In the genomic region with DNA sequence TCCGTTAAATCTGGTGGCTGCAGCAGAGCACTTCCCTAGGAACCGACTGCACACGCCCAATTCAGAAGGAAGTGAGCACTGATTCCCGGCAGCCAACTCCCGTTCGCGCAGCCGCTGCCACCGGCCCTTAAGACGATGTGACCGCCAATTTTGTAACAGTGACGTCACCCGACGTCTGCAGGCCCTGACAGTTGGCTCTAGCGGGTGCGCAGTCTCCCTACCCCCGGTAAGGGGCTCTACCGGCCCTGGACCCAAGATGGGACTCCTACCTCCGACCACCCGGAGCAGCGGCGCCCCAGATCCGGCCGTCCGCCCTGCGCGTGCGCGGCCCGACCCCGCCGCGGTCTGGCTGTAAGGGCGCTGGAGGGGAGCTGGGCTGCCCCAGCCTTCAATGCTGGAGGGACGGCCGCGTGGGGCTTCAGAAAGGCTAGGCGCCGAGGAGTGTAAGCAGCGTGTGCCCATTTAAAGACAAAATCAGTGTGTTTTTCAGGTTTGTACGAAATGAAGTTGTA, we compare ENCODE assay signal across 8 cellular contexts. TPM values are rescaled to one million over a fixed set of nuclear protein-coding genes. Genes with fewer than 3 reads are reported as not detected.
DNase-seq lines count a peak whose midpoint lies in the region; ATAC-seq and TF ChIP-seq lines count a peak whose summit lies in the region.

No MANE protein-coding gene starts in this region.

- ATAC-seq in GM18861 (IDR thresholded peaks at IDR 0.05; ENCODE audit: unreplicated experiment) = peak; percentile 75
- ATAC-seq in HG03097 (IDR thresholded peaks at IDR 0.05; ENCODE audit: low FRiP score, unreplicated experiment) = peak; percentile 60
- ATAC-seq in left colon = peak; percentile 93

- intact Hi-C loops in A673 (cut with micrococcal nuclease; ENCODE audit: unreplicated experiment) = no loop called here
- intact Hi-C loops in left colon (cut with DNase I, micrococcal nuclease) = no loop called here

- TF ChIP-seq CTCF in A673 (conservative IDR thresholded peaks at IDR 0.05; ENCODE audit: low read depth, low read length) = no peak
- no peak for TF ChIP-seq CTCF in coronary artery (IDR thresholded peaks at IDR 0.05)

- H3K27me3 ChIP-seq in A673 (replicated peaks; ENCODE audit: insufficient read depth, low read depth, low read length, poor library complexity) = no peaks in the 10 kb centered on the region

- H3K4me1 ChIP-seq in A673 (ENCODE audit: insufficient read depth, low read length, poor library complexity, severe bottlenecking) = no peaks in the 10 kb centered on the region

- H3K4me3 ChIP-seq in A673 (ENCODE audit: low read depth, low read length, poor library complexity, severe bottlenecking) (peak overlapping the region; percentile 71), coronary artery (peak overlapping the region; percentile 78)

- no TSS peak for BruUV-seq in A673 (replicated peaks; lab: Mats Ljungman, UMichigan)

- no peaks in the 10 kb centered on the region for H3K9me3 ChIP-seq in A673 (ENCODE audit: low read depth, low read length, poor library complexity, severe bottlenecking)

- H3K27ac ChIP-seq in A673 (ENCODE audit: low read depth, low read length, poor library complexity, severe bottlenecking) (peak overlapping the region; percentile 76), coronary artery (peak overlapping the region; percentile 94 to 99)

- peak; percentile 89 for DNase-seq in A673 (ENCODE audit: low spot score)
- peak; percentile 71 for DNase-seq in NCI-H226
- peak; percentile 58 for DNase-seq in activated CD4-positive, alpha-beta T cell treated with anti-CD3 and anti-CD28 coated beads, Interleukin-2, amount 50 U/mL, for 1 hour
- peak; percentile 92 for DNase-seq in coronary artery (ENCODE audit: low spot score)
- DNase-seq in left colon = peak; percentile 85 to 90
- DNase-seq in stimulated activated CD4-positive, alpha-beta T cell treated with anti-CD3 and anti-CD28 coated beads, Interleukin-15, amount 100 ng/mL, for 48 hours (ENCODE audit: low read depth in 2 of 2) = peak; percentile 53 to 54

- CTCF ChIA-PET in A673 (lab: Charles Lee) = no interaction called here

- peaks cover 32% of the 10 kb centered on the region for H3K36me3 ChIP-seq in A673 (ENCODE audit: insufficient read depth, low read length, poor library complexity, severe bottlenecking)

- POLR2A ChIA-PET in A673 (lab: Charles Lee; ENCODE audit: low non-redundant PET) = no interaction called here

RNA-seq across cellular contexts. Expression of gene DNAJA1, which starts 19.1 kb away (rescaled TPM):
- total RNA-seq in A673 (2021) = 296 and 373 TPM in 2 replicates
- 10 to 100 TPM; 56.7 to 75.9 TPM for total RNA-seq in left colon

RNA-seq across cellular contexts. Expression of gene SMU1, which starts 32.3 kb away (rescaled TPM):
- total RNA-seq in A673 (2021) = 30.6 and 31.2 TPM in 2 replicates
- total RNA-seq in left colon = 10 to 100 TPM; 15.3 to 16.6 TPM

RNA-seq across cellular contexts. Expression of gene APTX, which starts 42.8 kb away (rescaled TPM):
- total RNA-seq in A673 (2021) (48.5 and 51.6 TPM in 2 replicates), left colon (10 to 100 TPM; 17.6 to 23.6 TPM)

Comparison
In these comparisons a context has a peak if more than half of its experiments do, and no peak if none do; other contexts are left out.
1. Peak in every context shown above with its lines: DNase-seq, ATAC-seq, H3K4me3 ChIP-seq and H3K27ac ChIP-seq.